ENCODE assay signal across 8 cellular contexts in genomic region chr4:13627606-13628301, GRCh38. TPM values are rescaled to one million over a fixed set of nuclear protein-coding genes. Genes with fewer than 3 reads are reported as not detected.
DNase-seq lines count a peak whose midpoint lies in the region; ATAC-seq and TF ChIP-seq lines count a peak whose summit lies in the region.

Gene BOD1L1 (minus strand): TSS chr4:13627725. CDS start chr4:13627587, 138 bp downstream.

- no peaks in the 10 kb centered on the region for H3K36me3 ChIP-seq in Karpas-422 (ENCODE audit: insufficient read depth, low read length)

- peak; percentile 92 for ATAC-seq in GM21825 (IDR thresholded peaks at IDR 0.05; ENCODE audit: unreplicated experiment)
- peak; percentile 90 for ATAC-seq in activated T-helper 17 cell treated with anti-CD3 and anti-CD28 coated beads, Interleukin-2, amount 50 U/mL, for 72 hours (replicated peaks)

- H3K9me3 ChIP-seq in Karpas-422 (ENCODE audit: low read length), result no peaks in the 10 kb centered on the region

- peak within 1 kb of the TSS; percentile 97 for H3K27ac Mint-ChIP-seq in activated T-helper 17 cell treated with anti-CD3 and anti-CD28 coated beads, Interleukin-2, amount 50 U/mL, for 72 hours
- peak within 1 kb of the TSS; percentile 98 to 100 (median 99) for H3K27ac Mint-ChIP-seq in nephron
- H3K27ac Mint-ChIP-seq in stimulated activated naive CD8-positive, alpha-beta T cell treated with anti-CD3 and anti-CD28 coated beads, Interleukin-15, Interleukin-2, amounts not matched to agents 100 ng/mL and 50 ng/mL, for 24 hours, result peak within 1 kb of the TSS; percentile 94

- no peaks in the 10 kb centered on the region for H3K27me3 ChIP-seq in Karpas-422 (ENCODE audit: low read length)

- peaks cover 40% of the 10 kb centered on the region for H3K4me1 ChIP-seq in Karpas-422 (ENCODE audit: low read length)

- H3K4me1 Mint-ChIP-seq in activated T-helper 17 cell treated with anti-CD3 and anti-CD28 coated beads, Interleukin-2, amount 50 U/mL, for 72 hours, result peaks cover 29% of the 10 kb centered on the region
- peaks cover 32% of the 10 kb centered on the region for H3K4me1 Mint-ChIP-seq in nephron
- peaks cover 44% of the 10 kb centered on the region for H3K4me1 Mint-ChIP-seq in stimulated activated naive CD8-positive, alpha-beta T cell treated with anti-CD3 and anti-CD28 coated beads, Interleukin-15, Interleukin-2, amounts not matched to agents 100 ng/mL and 50 ng/mL, for 24 hours (ENCODE audit: low read depth)

- H2AFZ ChIP-seq in Karpas-422 (ENCODE audit: low read length), result peak within 1 kb of the TSS; percentile 77

- H3K4me3 ChIP-seq in Karpas-422 (ENCODE audit: low read length) (peak within 1 kb of the TSS; percentile 92), fibroblast of the aortic adventitia (ENCODE audit: low read depth, low read length) (peak within 1 kb of the TSS; percentile 100)

- H3K9me3 Mint-ChIP-seq in activated T-helper 17 cell treated with anti-CD3 and anti-CD28 coated beads, Interleukin-2, amount 50 U/mL, for 72 hours, result no peaks in the 10 kb centered on the region
- no peaks in the 10 kb centered on the region for H3K9me3 Mint-ChIP-seq in nephron
- no peaks in the 10 kb centered on the region for H3K9me3 Mint-ChIP-seq in stimulated activated naive CD8-positive, alpha-beta T cell treated with anti-CD3 and anti-CD28 coated beads, Interleukin-15, Interleukin-2, amounts not matched to agents 100 ng/mL and 50 ng/mL, for 24 hours

- peak within 1 kb of the TSS; percentile 91 for H3K4me3 Mint-ChIP-seq in activated T-helper 17 cell treated with anti-CD3 and anti-CD28 coated beads, Interleukin-2, amount 50 U/mL, for 72 hours
- H3K4me3 Mint-ChIP-seq in nephron, result peak within 1 kb of the TSS; percentile 99 to 100 (median 99)
- peak within 1 kb of the TSS; percentile 93 for H3K4me3 Mint-ChIP-seq in stimulated activated naive CD8-positive, alpha-beta T cell treated with anti-CD3 and anti-CD28 coated beads, Interleukin-15, Interleukin-2, amounts not matched to agents 100 ng/mL and 50 ng/mL, for 24 hours

- DNase-seq in EH (ENCODE audit: low read depth), result peak; percentile 93
- DNase-seq in Karpas-422, result peak; percentile 96
- peak; percentile 88 for DNase-seq in RPMI8226
- peak; percentile 91 for DNase-seq in fibroblast of the aortic adventitia (ENCODE audit: low read depth)

- H3K27me3 Mint-ChIP-seq in activated T-helper 17 cell treated with anti-CD3 and anti-CD28 coated beads, Interleukin-2, amount 50 U/mL, for 72 hours, result no peaks in the 10 kb centered on the region
- no peaks in the 10 kb centered on the region for H3K27me3 Mint-ChIP-seq in nephron (ENCODE audit: low read depth)
- H3K27me3 Mint-ChIP-seq in stimulated activated naive CD8-positive, alpha-beta T cell treated with anti-CD3 and anti-CD28 coated beads, Interleukin-15, Interleukin-2, amounts not matched to agents 100 ng/mL and 50 ng/mL, for 24 hours, result no peaks in the 10 kb centered on the region

- H3K9me2 ChIP-seq in Karpas-422 (replicated peaks; ENCODE audit: insufficient read depth, low read length), result no peaks in the 10 kb centered on the region

- H3K79me2 ChIP-seq in Karpas-422 (ENCODE audit: low read length), result peaks cover 47% of the 10 kb centered on the region

- peaks cover 26% of the 10 kb centered on the region for H3K36me3 Mint-ChIP-seq in activated T-helper 17 cell treated with anti-CD3 and anti-CD28 coated beads, Interleukin-2, amount 50 U/mL, for 72 hours (ENCODE audit: low read depth)
- H3K36me3 Mint-ChIP-seq in nephron (ENCODE audit: low read depth), result no peaks in the 10 kb centered on the region
- H3K36me3 Mint-ChIP-seq in stimulated activated naive CD8-positive, alpha-beta T cell treated with anti-CD3 and anti-CD28 coated beads, Interleukin-15, Interleukin-2, amounts not matched to agents 100 ng/mL and 50 ng/mL, for 24 hours (ENCODE audit: low read depth), result peaks cover 11% of the 10 kb centered on the region

- TF ChIP-seq CTCF in fibroblast of the aortic adventitia (IDR thresholded peaks at IDR 0.05; ENCODE audit: insufficient read depth, low read length), result peak; percentile 49
- TF ChIP-seq CTCF in nephron (IDR thresholded peaks at IDR 0.05; ENCODE audit: unreplicated experiment in 3 of 3), result peak; percentile 39 to 58 (median 39)

- peak within 1 kb of the TSS; percentile 90 for H3K9ac ChIP-seq in Karpas-422 (ENCODE audit: low read length)

- H3K4me2 ChIP-seq in Karpas-422 (ENCODE audit: low read depth, low read length, poor library complexity, severe bottlenecking), result peak within 1 kb of the TSS; percentile 92

- H3K27ac ChIP-seq in Karpas-422 (ENCODE audit: low read length), result no peak within 1 kb of the TSS

- H4K20me1 ChIP-seq in Karpas-422 (ENCODE audit: insufficient read depth, low read depth, low read length), result peaks cover 9% of the 10 kb centered on the region; the same call in 1 of the 2 replicates

RNA-seq across cellular contexts. Expression of gene BOD1L1, which starts in this region (rescaled TPM):
- total RNA-seq in Karpas-422 (2014; rRNA removed; shearing (Covaris generic); ENCODE audit: low replicate concordance), result 37.3 and 40.6 TPM in 2 replicates
- 10 to 100 TPM; 34.6 to 40.9 TPM for total RNA-seq in activated T-helper 17 cell treated with anti-CD3 and anti-CD28 coated beads, Interleukin-2, amount 50 U/mL, for 72 hours
- 38.0 and 41.5 TPM in 2 replicates for total RNA-seq in fibroblast of the aortic adventitia (ENCODE audit: low replicate concordance)
